1 cellular context compared by ENCODE assay signal in genomic region chr4:152957437-152958185, GRCh38.
A peak's percentile ranks its signal among the peaks of the same experiment; 100 is the strongest.
TF ChIP-seq lines count a peak whose summit lies in the region.

No MANE protein-coding gene starts in this region.

TF ChIP-seq in K562, 482 proteins besides CTCF, POLR2A, EP300 and RAD21 (continues in another document):
- TF ChIP-seq DACH1 (IDR thresholded peaks at IDR 0.05; ENCODE audit: partially characterized antibody) (no peak), TOE1 (IDR thresholded peaks at IDR 0.05; ENCODE audit: borderline replicate concordance) (no peak), TOE1 (CRISPR knock-in tag; IDR thresholded peaks at IDR 0.05; ENCODE audit: borderline replicate concordance, low read depth) (no peak), RREB1 (CRISPR knock-in tag; IDR thresholded peaks at IDR 0.05) (no peak), TRIM24 (IDR thresholded peaks at IDR 0.05) (no peak), XRCC5 (IDR thresholded peaks at IDR 0.05; ENCODE audit: low read depth, low read length) (no peak), SRSF3 (IDR thresholded peaks at IDR 0.05; ENCODE audit: insufficient read depth, low read length) (no peak), ZFP1 (CRISPR knock-in tag; IDR thresholded peaks at IDR 0.05) (no peak), ZFP36 (IDR thresholded peaks at IDR 0.05; ENCODE audit: low read depth, low read length, partially characterized antibody) (peak; percentile 55), HNRNPH1 (optimal IDR thresholded peaks at IDR 0.05; ENCODE audit: low read depth, low read length) (no peak), ZNF354B (CRISPR knock-in tag; IDR thresholded peaks at IDR 0.05) (no peak), ARID1B (IDR thresholded peaks at IDR 0.05) (peak; percentile 15; the same call in 1 of the 2 replicates), HIVEP1 (CRISPR knock-in tag; IDR thresholded peaks at IDR 0.05) (no peak), BRCA1 (IDR thresholded peaks at IDR 0.05) (no peak), BRCA1 (CRISPR knock-in tag; IDR thresholded peaks at IDR 0.05) (no peak), CBFA2T3 (IDR thresholded peaks at IDR 0.05) (peak; percentile 45; the same call in 1 of the 2 replicates), ZNF766 (CRISPR knock-in tag; conservative IDR thresholded peaks at IDR 0.05) (no peak), FOXA3 (CRISPR knock-in tag; conservative IDR thresholded peaks at IDR 0.05 in 1 of 2, IDR thresholded peaks at IDR 0.05 in 1 of 2) (no peak), PTRF (tag; IDR thresholded peaks at IDR 0.05) (no peak), PRMT5 (CRISPR knock-in tag; IDR thresholded peaks at IDR 0.05) (no peak), ZNF23 (CRISPR knock-in tag; IDR thresholded peaks at IDR 0.05) (no peak), ZNF263 (CRISPR knock-in tag; IDR thresholded peaks at IDR 0.05; ENCODE audit: borderline replicate concordance) (no peak), KAT2B (IDR thresholded peaks at IDR 0.05; ENCODE audit: low read depth, low read length) (no peak), ZKSCAN3 (CRISPR knock-in tag; IDR thresholded peaks at IDR 0.05) (no peak), SREBF1 (IDR thresholded peaks at IDR 0.05; ENCODE audit: borderline replicate concordance, low read depth, low read length) (no peak), UBTF (IDR thresholded peaks at IDR 0.05; ENCODE audit: borderline replicate concordance in 1 of 2, low read depth in 2 of 2, low read length in 2 of 2) (no peak), PHTF2 (CRISPR knock-in tag; IDR thresholded peaks at IDR 0.05) (no peak), BRF2 (IDR thresholded peaks at IDR 0.05; ENCODE audit: borderline replicate concordance, insufficient read depth, insufficient read length) (no peak), KDM2B (CRISPR knock-in tag; IDR thresholded peaks at IDR 0.05) (no peak), THRB (CRISPR knock-in tag; conservative IDR thresholded peaks at IDR 0.05) (no peak), ZBTB1 (CRISPR knock-in tag; IDR thresholded peaks at IDR 0.05; ENCODE audit: borderline replicate concordance, low read depth) (no peak), RBM25 (IDR thresholded peaks at IDR 0.05; ENCODE audit: low read depth, low read length, severe bottlenecking) (no peak), SLC30A9 (CRISPR knock-in tag; IDR thresholded peaks at IDR 0.05) (no peak), E2F3 (CRISPR knock-in tag; IDR thresholded peaks at IDR 0.05) (no peak), ZNF764 (CRISPR knock-in tag; IDR thresholded peaks at IDR 0.05; ENCODE audit: low read depth) (no peak), ZNF174 (CRISPR knock-in tag; IDR thresholded peaks at IDR 0.05) (no peak), TAF7 (tag; IDR thresholded peaks at IDR 0.05) (no peak), CEBPZ (IDR thresholded peaks at IDR 0.05; ENCODE audit: borderline replicate concordance, low read depth, low read length) (no peak), TFE3 (CRISPR knock-in tag; IDR thresholded peaks at IDR 0.05) (peak; percentile 53), HES1 (IDR thresholded peaks at IDR 0.05; ENCODE audit: low read depth) (peak; percentile 70), ZNF695 (CRISPR knock-in tag; IDR thresholded peaks at IDR 0.05) (no peak), EGR1 (conservative IDR thresholded peaks at IDR 0.05) (no peak), NR2C2 (CRISPR knock-in tag; IDR thresholded peaks at IDR 0.05) (no peak), NR2C2 (tag; IDR thresholded peaks at IDR 0.05) (peak; percentile 67), TSC22D4 (tag; IDR thresholded peaks at IDR 0.05) (no peak), ZNF699 (CRISPR knock-in tag; IDR thresholded peaks at IDR 0.05; ENCODE audit: insufficient replicate concordance) (no peak), HMG20B (CRISPR knock-in tag; IDR thresholded peaks at IDR 0.05) (no peak), TBL1XR1 (IDR thresholded peaks at IDR 0.05; ENCODE audit: low read length in 2 of 2) (no peak), ZNF830 (CRISPR knock-in tag; IDR thresholded peaks at IDR 0.05) (no peak), ZHX1 (conservative IDR thresholded peaks at IDR 0.05; ENCODE audit: low read length) (no peak)
